In genomic region chr1:155227261-155228095, GRCh38 we compare ENCODE assay signal across 8 cellular contexts. TPM values are rescaled to one million over a fixed set of nuclear protein-coding genes. Genes with fewer than 3 reads are reported as not detected.
DNase-seq lines count a peak whose midpoint lies in the region; ATAC-seq and TF ChIP-seq lines count a peak whose summit lies in the region.

No MANE protein-coding gene starts in this region.

- POLR2A ChIA-PET in activated B cell treated with CpG ODN at 0.5 μM for 24 hours (lab: Charles Lee), result interaction anchor here (0.6 to 6.8 kb wide), 14 partner anchors 13 to 734 kb away, joined by 3 to 75 read pairs (median 5); partner anchors contain the start of genes CLK2, MTX1, SCAMP3 and SLC50A1

- CTCF ChIA-PET in activated B cell treated with CpG ODN at 0.5 μM for 24 hours (lab: Charles Lee), result interaction anchor here (0.8 to 5.5 kb wide), 9 partner anchors 18 to 60 kb away, joined by 3 to 110 read pairs (median 7); partner anchors contain the start of genes KRTCAP2, MTX1, THBS3 and TRIM46

- no peaks in the 10 kb centered on the region for H3K27me3 Mint-ChIP-seq in activated B cell treated with CpG ODN at 0.5 μM for 24 hours

- H3K27ac Mint-ChIP-seq in activated B cell treated with CpG ODN at 0.5 μM for 24 hours, result peak overlapping the region; percentile 87

- peaks cover 43% of the 10 kb centered on the region for H3K4me1 Mint-ChIP-seq in activated B cell treated with CpG ODN at 0.5 μM for 24 hours

- peak overlapping the region; percentile 54 for H3K4me3 ChIP-seq in AG09309 (ENCODE audit: control insufficient read depth, low read depth, low read length)

- intact Hi-C loops in activated B cell treated with CpG ODN at 0.5 μM for 24 hours (cut with micrococcal nuclease), result loop anchor here (1.0 to 5.0 kb wide), 4 partner anchors 17 to 46 kb away; partner anchors contain the start of genes CLK2 and SCAMP3

- no peaks in the 10 kb centered on the region for H3K9me3 Mint-ChIP-seq in activated B cell treated with CpG ODN at 0.5 μM for 24 hours

- peak overlapping the region; percentile 88 for H3K4me3 Mint-ChIP-seq in activated B cell treated with CpG ODN at 0.5 μM for 24 hours

- peak overlapping the region; percentile 79 for H3K27ac ChIP-seq in caudate nucleus (ENCODE audit: low read depth, low read length)

- ATAC-seq in GM19023 (IDR thresholded peaks at IDR 0.05; ENCODE audit: unreplicated experiment), result peak; percentile 90
- ATAC-seq in HG03196 (IDR thresholded peaks at IDR 0.05; ENCODE audit: unreplicated experiment), result peak; percentile 88
- peak; percentile 96 for ATAC-seq in activated B cell treated with CpG ODN at 0.5 μM for 24 hours (ENCODE audit: low read depth)

- TF ChIP-seq CTCF in AG09309 (IDR thresholded peaks at IDR 0.05; ENCODE audit: control insufficient read depth, insufficient read depth, low read depth, low read length, missing control alignments) (no peak), activated B cell treated with CpG ODN at 0.5 μM for 24 hours (IDR thresholded peaks at IDR 0.05) (no peak)

- H3K36me3 Mint-ChIP-seq in activated B cell treated with CpG ODN at 0.5 μM for 24 hours (ENCODE audit: low read depth), result peaks cover 4% of the 10 kb centered on the region

- DNase-seq in AG09309 (ENCODE audit: low read depth) (peak; percentile 94), NCI-H226 (peak; percentile 97), activated B cell treated with CpG ODN at 0.5 μM for 24 hours (peak; percentile 90), caudate nucleus (lab: John Stamatoyannopoulos, UW) (peak; percentile 79 to 99 (median 97)), iris pigment epithelial cell (ENCODE audit: low read depth) (peak; percentile 100)
- DNase-seq in stimulated activated CD4-positive, alpha-beta T cell treated with anti-CD3 and anti-CD28 coated beads, Interleukin-12 subunit alpha, Interleukin-12 subunit beta, amount 100 ng/mL, for 24 hours (ENCODE audit: low read depth in 2 of 2), result peak; percentile 95 to 99

RNA-seq across cellular contexts. Expression of gene MTX1, which starts 19.0 kb away (rescaled TPM):
- total RNA-seq in activated B cell treated with CpG ODN at 0.5 μM for 24 hours, result 36.7 and 38.2 TPM in 2 replicates

RNA-seq across cellular contexts. Expression of gene THBS3, which starts 19.8 kb away (rescaled TPM):
- total RNA-seq in activated B cell treated with CpG ODN at 0.5 μM for 24 hours, result 9.7 and 15.3 TPM in 2 replicates

RNA-seq across cellular contexts. Expression of gene ENTREP3, which starts 27.8 kb away (rescaled TPM):
- total RNA-seq in activated B cell treated with CpG ODN at 0.5 μM for 24 hours, result 13.7 and 14.8 TPM in 2 replicates

RNA-seq across cellular contexts. Expression of gene SCAMP3, which starts 34.7 kb away (rescaled TPM):
- total RNA-seq in activated B cell treated with CpG ODN at 0.5 μM for 24 hours, result 71.8 and 78.6 TPM in 2 replicates

RNA-seq across cellular contexts. Expression of gene CLK2, which starts 45.8 kb away (rescaled TPM):
- total RNA-seq in activated B cell treated with CpG ODN at 0.5 μM for 24 hours, result 109 and 112 TPM in 2 replicates

Comparison
In these comparisons a context has a peak if more than half of its experiments do, and no peak if none do; other contexts are left out.
1. Peak in every context shown above with its lines: DNase-seq, ATAC-seq, H3K4me3 ChIP-seq and H3K27ac ChIP-seq.